In the genomic region with DNA sequence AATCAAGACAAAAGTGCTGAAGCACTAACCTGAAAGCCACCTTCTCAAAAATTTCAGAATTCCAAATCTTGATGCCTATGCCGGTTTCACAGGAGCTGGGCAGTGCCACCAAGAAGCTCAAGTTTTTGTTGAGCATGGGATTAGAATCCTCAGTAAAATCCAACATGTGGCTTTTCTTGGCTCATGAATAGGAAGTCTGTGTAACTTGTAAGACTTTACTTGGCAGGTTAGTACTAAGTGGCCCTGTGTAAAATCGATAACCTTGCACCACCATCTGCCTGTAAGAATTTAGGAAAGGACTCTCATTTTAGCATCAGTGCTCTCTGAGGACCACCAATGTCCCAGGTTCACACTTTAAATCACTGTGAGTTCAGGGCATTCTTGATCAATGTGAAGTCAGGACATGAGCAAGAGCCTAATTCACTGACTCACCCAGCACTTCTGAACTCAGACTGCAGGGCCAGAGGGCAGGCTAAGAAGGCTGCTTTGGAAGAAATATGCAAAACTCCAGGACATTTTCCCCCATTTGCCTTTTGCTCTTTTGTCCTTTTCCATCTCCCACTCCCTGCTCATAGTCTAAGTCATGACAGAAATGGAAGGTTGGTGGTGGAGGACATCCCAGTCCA, we compare ENCODE assay signal across 10 cellular contexts.
DNase-seq lines count a peak whose midpoint lies in the region; TF ChIP-seq lines count a peak whose summit lies in the region.
"Had no signal": no experiment of that assay in that cellular context is flagged by ENCODE, and none has a peak within 500 bp of the region (broad histone marks: within the 10 kb centered on the region; RNA-seq: fewer than 3 reads in every experiment).

No MANE protein-coding gene starts in this region.

- 85% methylated on average over 2 of the region's 2 CpGs for WGBS in SK-N-SH (ENCODE audit: low lambda C conversion rate)
- 93% methylated on average over 2 of the region's 2 CpGs for WGBS in smooth muscle cell (ENCODE audit: low lambda C conversion rate)

- H3K4me3 ChIP-seq in SK-N-SH (ENCODE audit: low read depth in 2 of 2, low read length in 1 of 2) (no peak overlapping the region), fibroblast of pulmonary artery (replicated peaks; ENCODE audit: low read depth, low read length) (no peak overlapping the region), smooth muscle cell (no peak overlapping the region)

- DNase-seq in HCEC 1CT (peak; percentile 89), SK-N-SH (no peak), fibroblast of pulmonary artery (ENCODE audit: low read depth) (peak; percentile 48), smooth muscle cell (lab: John Stamatoyannopoulos, UW; ENCODE audit: unreplicated experiment) (no peak), ureter (ENCODE audit: low spot score) (no peak)
- no peak for DNase-seq in activated naive CD4-positive, alpha-beta T cell treated with anti-CD3 and anti-CD28 coated beads, Interleukin-2, amount 10 ng/mL, durations not matched to agents 7 days and 5 days
- DNase-seq in activated T-helper 2 cell treated with anti-CD3 and anti-CD28 coated beads, Interferon-gamma antibody, Interleukin-2, Interleukin-4, amounts not matched to agents 10 μg/mL and 5 μg/mL and 100 μg/mL, durations not matched to agents 14 hours and 24 hours and 36 hours (ENCODE audit: low spot score), result no peak
- DNase-seq: foreskin melanocyte, NCI-H2081 treated with DMSO at 0.1 percent for 48 hours had no signal

- H3K36me3 ChIP-seq in SK-N-SH (replicated peaks in 1 of 2; ENCODE audit: control insufficient read depth in 1 of 2, insufficient read depth in 2 of 2, low read length in 1 of 2), result no peaks in the 10 kb centered on the region
- H3K36me3 ChIP-seq in smooth muscle cell (ENCODE audit: low read depth), result no peaks in the 10 kb centered on the region

- no peaks in the 10 kb centered on the region for H3F3A ChIP-seq in SK-N-SH (replicated peaks; ENCODE audit: insufficient read depth)
- no peaks in the 10 kb centered on the region for H3F3A ChIP-seq in smooth muscle cell (ENCODE audit: low read depth)

- 0 out of 2 replicates have a peak overlapping the region, but pooled peaks have one; percentile 7 for H3K4me2 ChIP-seq in SK-N-SH
- H3K4me2 ChIP-seq in smooth muscle cell, result peak overlapping the region; percentile 24

- no peak for TF ChIP-seq RAD21 in SK-N-SH (IDR thresholded peaks at IDR 0.05; ENCODE audit: low read length)

- POLR2A ChIA-PET in SK-N-SH (lab: Yijun Ruan, JAX), result no interaction called here

- H2AFZ ChIP-seq in SK-N-SH (ENCODE audit: low read depth), result peak overlapping the region; percentile 75
- peak overlapping the region; percentile 11 for H2AFZ ChIP-seq in smooth muscle cell (ENCODE audit: low read depth)

- H3K9me3 ChIP-seq in SK-N-SH (no peaks in the 10 kb centered on the region), smooth muscle cell (replicated peaks; ENCODE audit: low read depth) (no peaks in the 10 kb centered on the region)

- H3K27me3 ChIP-seq in SK-N-SH (ENCODE audit: insufficient read depth), result no peaks in the 10 kb centered on the region
- H3K27me3 ChIP-seq in smooth muscle cell (ENCODE audit: low read depth), result no peaks in the 10 kb centered on the region

- H3K4me3 Mint-ChIP-seq in activated naive CD4-positive, alpha-beta T cell treated with anti-CD3 and anti-CD28 coated beads, Interleukin-2, amount 10 ng/mL, durations not matched to agents 7 days and 5 days, result no peak overlapping the region
- H3K4me3 Mint-ChIP-seq in activated T-helper 2 cell treated with anti-CD3 and anti-CD28 coated beads, Interferon-gamma antibody, Interleukin-2, Interleukin-4, amounts not matched to agents 10 μg/mL and 5 μg/mL and 100 μg/mL, durations not matched to agents 14 hours and 24 hours and 36 hours (ENCODE audit: low read depth), result no peak overlapping the region
- H3K4me3 Mint-ChIP-seq: stimulated activated memory B cell treated with anti-CD40 and anti-IgM and Interleukin-4, amounts not matched to agents 10 μg/mL and 1 μg/mL and 100 μg/mL, for 72 hours had no signal

- no peak for TF ChIP-seq EP300 in SK-N-SH (IDR thresholded peaks at IDR 0.05; ENCODE audit: borderline replicate concordance in 1 of 2, low read depth in 1 of 2, low read length in 1 of 2)

- H3K9me2 ChIP-seq in SK-N-SH, result no peaks in the 10 kb centered on the region

- peaks cover 8% of the 10 kb centered on the region for H3K27me3 Mint-ChIP-seq in activated naive CD4-positive, alpha-beta T cell treated with anti-CD3 and anti-CD28 coated beads, Interleukin-2, amount 10 ng/mL, durations not matched to agents 7 days and 5 days
- peaks cover 5% of the 10 kb centered on the region for H3K27me3 Mint-ChIP-seq in activated T-helper 2 cell treated with anti-CD3 and anti-CD28 coated beads, Interferon-gamma antibody, Interleukin-2, Interleukin-4, amounts not matched to agents 10 μg/mL and 5 μg/mL and 100 μg/mL, durations not matched to agents 14 hours and 24 hours and 36 hours (ENCODE audit: low read depth)
- H3K27me3 Mint-ChIP-seq: stimulated activated memory B cell treated with anti-CD40 and anti-IgM and Interleukin-4, amounts not matched to agents 10 μg/mL and 1 μg/mL and 100 μg/mL, for 72 hours had no signal

- CTCF ChIA-PET in SK-N-SH (lab: Yijun Ruan, JAX), result interaction anchor here (1.3 kb wide), 1 partner anchor 200 kb away, joined by 3 read pairs; no protein-coding TSS in a partner anchor
- CTCF ChIA-PET in activated naive CD4-positive, alpha-beta T cell treated with anti-CD3 and anti-CD28 coated beads, Interleukin-2, amount 10 ng/mL, durations not matched to agents 7 days and 5 days (lab: Charles Lee), result no interaction called here

- H3K9ac ChIP-seq in SK-N-SH (peak overlapping the region; percentile 39), smooth muscle cell (ENCODE audit: low read depth) (no peak overlapping the region)

- H3K4me1 ChIP-seq in SK-N-SH (ENCODE audit: control insufficient read depth in 1 of 2, insufficient read depth in 2 of 2, low read depth in 1 of 2, low read length in 1 of 2) (peaks cover 0 to 4% of the 10 kb centered on the region in 2 experiments; a peak in 1 of 4 replicates), smooth muscle cell (ENCODE audit: low read depth) (peaks cover 8% of the 10 kb centered on the region)

- H3K9me3 Mint-ChIP-seq in activated naive CD4-positive, alpha-beta T cell treated with anti-CD3 and anti-CD28 coated beads, Interleukin-2, amount 10 ng/mL, durations not matched to agents 7 days and 5 days, result no peaks in the 10 kb centered on the region
- H3K9me3 Mint-ChIP-seq in activated T-helper 2 cell treated with anti-CD3 and anti-CD28 coated beads, Interferon-gamma antibody, Interleukin-2, Interleukin-4, amounts not matched to agents 10 μg/mL and 5 μg/mL and 100 μg/mL, durations not matched to agents 14 hours and 24 hours and 36 hours, result no peaks in the 10 kb centered on the region
- H3K9me3 Mint-ChIP-seq: stimulated activated memory B cell treated with anti-CD40 and anti-IgM and Interleukin-4, amounts not matched to agents 10 μg/mL and 1 μg/mL and 100 μg/mL, for 72 hours had no signal

- H3K36me3 Mint-ChIP-seq in activated naive CD4-positive, alpha-beta T cell treated with anti-CD3 and anti-CD28 coated beads, Interleukin-2, amount 10 ng/mL, durations not matched to agents 7 days and 5 days, result no peaks in the 10 kb centered on the region
- H3K36me3 Mint-ChIP-seq in activated T-helper 2 cell treated with anti-CD3 and anti-CD28 coated beads, Interferon-gamma antibody, Interleukin-2, Interleukin-4, amounts not matched to agents 10 μg/mL and 5 μg/mL and 100 μg/mL, durations not matched to agents 14 hours and 24 hours and 36 hours (ENCODE audit: low read depth), result no peaks in the 10 kb centered on the region
- H3K36me3 Mint-ChIP-seq: stimulated activated memory B cell treated with anti-CD40 and anti-IgM and Interleukin-4, amounts not matched to agents 10 μg/mL and 1 μg/mL and 100 μg/mL, for 72 hours had no signal

- TF ChIP-seq CTCF in SK-N-SH (IDR thresholded peaks at IDR 0.05) (no peak), fibroblast of pulmonary artery (IDR thresholded peaks at IDR 0.05; ENCODE audit: low read length, missing control alignments) (no peak), smooth muscle cell (IDR thresholded peaks at IDR 0.05; ENCODE audit: borderline replicate concordance, insufficient read depth, poor library complexity, severe bottlenecking) (no peak)

- H4K20me1 ChIP-seq in SK-N-SH (ENCODE audit: insufficient read depth) (no peaks in the 10 kb centered on the region), smooth muscle cell (ENCODE audit: low read depth) (no peaks in the 10 kb centered on the region)

- peak overlapping the region in 1 of 2 experiments; percentile 59; a peak in 2 of 4 replicates for H3K27ac ChIP-seq in SK-N-SH (ENCODE audit: low read depth in 2 of 2, low read length in 1 of 2)
- peak overlapping the region; percentile 64 for H3K27ac ChIP-seq in smooth muscle cell (ENCODE audit: low read depth)

- no peaks in the 10 kb centered on the region for H3K79me2 ChIP-seq in SK-N-SH (ENCODE audit: insufficient read depth)
- no peaks in the 10 kb centered on the region for H3K79me2 ChIP-seq in smooth muscle cell (ENCODE audit: low read depth)

- no peak overlapping the region for H3K27ac Mint-ChIP-seq in activated naive CD4-positive, alpha-beta T cell treated with anti-CD3 and anti-CD28 coated beads, Interleukin-2, amount 10 ng/mL, durations not matched to agents 7 days and 5 days
- H3K27ac Mint-ChIP-seq in activated T-helper 2 cell treated with anti-CD3 and anti-CD28 coated beads, Interferon-gamma antibody, Interleukin-2, Interleukin-4, amounts not matched to agents 10 μg/mL and 5 μg/mL and 100 μg/mL, durations not matched to agents 14 hours and 24 hours and 36 hours, result no peak overlapping the region
- H3K27ac Mint-ChIP-seq: stimulated activated memory B cell treated with anti-CD40 and anti-IgM and Interleukin-4, amounts not matched to agents 10 μg/mL and 1 μg/mL and 100 μg/mL, for 72 hours had no signal

- intact Hi-C loops in activated T-helper 2 cell treated with anti-CD3 and anti-CD28 coated beads, Interferon-gamma antibody, Interleukin-2, Interleukin-4, amounts not matched to agents 10 μg/mL and 5 μg/mL and 100 μg/mL, durations not matched to agents 14 hours and 24 hours and 36 hours (cut with micrococcal nuclease), result no loop called here

- no peaks in the 10 kb centered on the region for H3K4me1 Mint-ChIP-seq in activated naive CD4-positive, alpha-beta T cell treated with anti-CD3 and anti-CD28 coated beads, Interleukin-2, amount 10 ng/mL, durations not matched to agents 7 days and 5 days
- no peaks in the 10 kb centered on the region for H3K4me1 Mint-ChIP-seq in activated T-helper 2 cell treated with anti-CD3 and anti-CD28 coated beads, Interferon-gamma antibody, Interleukin-2, Interleukin-4, amounts not matched to agents 10 μg/mL and 5 μg/mL and 100 μg/mL, durations not matched to agents 14 hours and 24 hours and 36 hours (ENCODE audit: low read depth)
- H3K4me1 Mint-ChIP-seq: stimulated activated memory B cell treated with anti-CD40 and anti-IgM and Interleukin-4, amounts not matched to agents 10 μg/mL and 1 μg/mL and 100 μg/mL, for 72 hours had no signal

TF ChIP-seq in SK-N-SH, 30 proteins besides CTCF, POLR2A, EP300 and RAD21 (continues in another document):
- no peak for TF ChIP-seq GATA2 (CRISPR knock-in tag; IDR thresholded peaks at IDR 0.05)
- peak; percentile 54; the same call in 1 of the 2 replicates for TF ChIP-seq FOSL2 (IDR thresholded peaks at IDR 0.05; ENCODE audit: borderline replicate concordance, low read depth)
- TF ChIP-seq ELF1 (IDR thresholded peaks at IDR 0.05), result no peak
- TF ChIP-seq NRF1 (IDR thresholded peaks at IDR 0.05; ENCODE audit: low read depth, low read length), result no peak

Comparison
In these comparisons a context has a peak if more than half of its experiments do, and no peak if none do; other contexts are left out.
1. DNase-seq: peak in HCEC 1CT (single experiment) and fibroblast of pulmonary artery (single experiment); none in SK-N-SH (single experiment), smooth muscle cell (single experiment), activated naive CD4-positive, alpha-beta T cell treated with anti-CD3 and anti-CD28 coated beads, Interleukin-2, amount 10 ng/mL, durations not matched to agents 7 days and 5 days (single experiment), activated T-helper 2 cell treated with anti-CD3 and anti-CD28 coated beads, Interferon-gamma antibody, Interleukin-2, Interleukin-4, amounts not matched to agents 10 μg/mL and 5 μg/mL and 100 μg/mL, durations not matched to agents 14 hours and 24 hours and 36 hours (single experiment) and ureter (single experiment).